In genomic region chr14:69325086-69325485, GRCh38 we compare ENCODE assay signal across 29 cellular contexts.
"Had no signal": no experiment of that assay in that cellular context is flagged by ENCODE, and none has a peak within 500 bp of the region (broad histone marks: within the 10 kb centered on the region; RNA-seq: fewer than 3 reads in every experiment).

No MANE protein-coding gene starts in this region.

- H3K9me3 Mint-ChIP-seq: activated CD4-positive, alpha-beta memory T cell treated with anti-CD3 and anti-CD28 coated beads, Interleukin-2, amount 10 ng/mL, durations not matched to agents 7 days and 5 days; activated CD4-positive, alpha-beta T cell treated with anti-CD3 and anti-CD28 coated beads, Interleukin-2, amount 10 ng/mL, durations not matched to agents 7 days and 5 days; activated naive CD4-positive, alpha-beta T cell treated with anti-CD3 and anti-CD28 coated beads, Interleukin-2, amount 50 U/mL, for 24 hours; activated T-helper 2 cell treated with anti-CD3 and anti-CD28 coated beads, Interferon-gamma antibody, Interleukin-2, Interleukin-4, amounts not matched to agents 10 μg/mL and 5 μg/mL and 100 μg/mL, durations not matched to agents 14 hours and 24 hours and 36 hours; mesothelial cell of epicardium; naive B cell; nephron progenitor cell had no signal

- ATAC-seq: heart right ventricle; left ventricle myocardium superior; pancreas; stimulated activated naive CD8-positive, alpha-beta T cell treated with anti-CD3 and anti-CD28 coated beads, Interleukin-15, Interleukin-2, amounts not matched to agents 100 U/mL and 50 U/mL, for 24 hours; T-helper 17 cell had no signal

- H3K27ac ChIP-seq: colonic mucosa, epithelial cell of prostate, esophagus squamous epithelium, heart right ventricle, pancreas, prostate gland, thoracic aorta, upper lobe of left lung, WERI-Rb-1 had no signal

- H3K9me3 ChIP-seq: colonic mucosa, esophagus squamous epithelium, heart right ventricle, pancreas, prostate gland, thoracic aorta, upper lobe of left lung had no signal

- H3K4me3 Mint-ChIP-seq: activated CD4-positive, alpha-beta memory T cell treated with anti-CD3 and anti-CD28 coated beads, Interleukin-2, amount 10 ng/mL, durations not matched to agents 7 days and 5 days; activated CD4-positive, alpha-beta T cell treated with anti-CD3 and anti-CD28 coated beads, Interleukin-2, amount 10 ng/mL, durations not matched to agents 7 days and 5 days; activated naive CD4-positive, alpha-beta T cell treated with anti-CD3 and anti-CD28 coated beads, Interleukin-2, amount 50 U/mL, for 24 hours; mesothelial cell of epicardium; nephron progenitor cell; T-helper 17 cell had no signal

- H3K4me1 ChIP-seq: colonic mucosa, heart right ventricle, pancreas, prostate gland, upper lobe of left lung had no signal

- DNase-seq: activated CD4-positive, alpha-beta memory T cell treated with anti-CD3 and anti-CD28 coated beads, Interleukin-2, amount 10 ng/mL, durations not matched to agents 7 days and 5 days; activated CD4-positive, alpha-beta T cell treated with anti-CD3 and anti-CD28 coated beads, Interleukin-2, amount 10 ng/mL, durations not matched to agents 7 days and 5 days; activated CD4-positive, CD25-positive, alpha-beta regulatory T cell treated with anti-CD3 and anti-CD28 coated beads, Interleukin-2, amount 50 U/mL, for 72 hours; anterior cingulate cortex; colonic mucosa; effector CD8-positive, alpha-beta T cell; esophagus squamous epithelium; foreskin melanocyte; heart right ventricle; kidney glomerular epithelial cell; left ventricle myocardium superior; mammary epithelial cell; naive B cell; nephron progenitor cell; retina; stimulated activated CD4-positive, alpha-beta T cell treated with anti-CD3 and anti-CD28 coated beads, Interleukin-2, amount 100 ng/mL, for 48 hours; stimulated activated naive CD8-positive, alpha-beta T cell treated with anti-CD3 and anti-CD28 coated beads, Interleukin-15, Interleukin-2, amounts not matched to agents 100 U/mL and 50 U/mL, for 24 hours; T-helper 17 cell; T1000; upper lobe of left lung; WERI-Rb-1 had no signal

- H3K4me1 Mint-ChIP-seq: activated CD4-positive, alpha-beta memory T cell treated with anti-CD3 and anti-CD28 coated beads, Interleukin-2, amount 10 ng/mL, durations not matched to agents 7 days and 5 days; activated CD4-positive, alpha-beta T cell treated with anti-CD3 and anti-CD28 coated beads, Interleukin-2, amount 10 ng/mL, durations not matched to agents 7 days and 5 days; activated naive CD4-positive, alpha-beta T cell treated with anti-CD3 and anti-CD28 coated beads, Interleukin-2, amount 50 U/mL, for 24 hours; mesothelial cell of epicardium; naive B cell; T-helper 17 cell had no signal

- H3K27me3 ChIP-seq: colonic mucosa, heart right ventricle, pancreas, upper lobe of left lung had no signal

- H3K27me3 Mint-ChIP-seq: activated CD4-positive, alpha-beta memory T cell treated with anti-CD3 and anti-CD28 coated beads, Interleukin-2, amount 10 ng/mL, durations not matched to agents 7 days and 5 days; activated naive CD4-positive, alpha-beta T cell treated with anti-CD3 and anti-CD28 coated beads, Interleukin-2, amount 50 U/mL, for 24 hours had no signal

- H3K27ac Mint-ChIP-seq: activated CD4-positive, alpha-beta memory T cell treated with anti-CD3 and anti-CD28 coated beads, Interleukin-2, amount 10 ng/mL, durations not matched to agents 7 days and 5 days; activated CD4-positive, alpha-beta T cell treated with anti-CD3 and anti-CD28 coated beads, Interleukin-2, amount 10 ng/mL, durations not matched to agents 7 days and 5 days; activated naive CD4-positive, alpha-beta T cell treated with anti-CD3 and anti-CD28 coated beads, Interleukin-2, amount 50 U/mL, for 24 hours; activated T-helper 2 cell treated with anti-CD3 and anti-CD28 coated beads, Interferon-gamma antibody, Interleukin-2, Interleukin-4, amounts not matched to agents 10 μg/mL and 5 μg/mL and 100 μg/mL, durations not matched to agents 14 hours and 24 hours and 36 hours; mesothelial cell of epicardium; nephron progenitor cell; T-helper 17 cell had no signal

- FAIRE-seq: endometrium, pancreas had no signal

- H3K36me3 Mint-ChIP-seq: activated naive CD4-positive, alpha-beta T cell treated with anti-CD3 and anti-CD28 coated beads, Interleukin-2, amount 50 U/mL, for 24 hours; naive B cell had no signal

- H3K36me3 ChIP-seq: colonic mucosa, esophagus squamous epithelium, pancreas, prostate gland, thoracic aorta, upper lobe of left lung, WERI-Rb-1 had no signal

- H3K4me3 ChIP-seq: colonic mucosa, esophagus squamous epithelium, heart right ventricle, pancreas, prostate gland, thoracic aorta, upper lobe of left lung had no signal
